ENCODE assay signal across 20 cellular contexts in genomic region chr4:129446074-129446473, GRCh38.
DNase-seq lines count a peak whose midpoint lies in the region; ATAC-seq, FAIRE-seq and TF ChIP-seq lines count a peak whose summit lies in the region.
"Had no signal": no experiment of that assay in that cellular context is flagged by ENCODE, and none has a peak within 500 bp of the region (broad histone marks: within the 10 kb centered on the region; RNA-seq: fewer than 3 reads in every experiment).

No MANE protein-coding gene starts in this region.

- H3K79me2 ChIP-seq in DND-41 (ENCODE audit: insufficient read depth, low read length) (no peaks in the 10 kb centered on the region), astrocyte (ENCODE audit: insufficient read depth, low read length) (no peaks in the 10 kb centered on the region)

- no peaks in the 10 kb centered on the region for H3K4me1 Mint-ChIP-seq in astrocyte (ENCODE audit: low read depth, unreplicated experiment)
- H3K4me1 Mint-ChIP-seq in activated T-cell treated with anti-CD3 and anti-CD28 coated beads, Interleukin-2, amount 50 U/mL, for 72 hours (ENCODE audit: low read depth): no peaks in the 10 kb centered on the region
- H3K4me1 Mint-ChIP-seq: IgD-negative memory B cell had no signal

- H3K36me3 Mint-ChIP-seq in astrocyte (ENCODE audit: low read depth, unreplicated experiment): no peaks in the 10 kb centered on the region
- no peaks in the 10 kb centered on the region for H3K36me3 Mint-ChIP-seq in activated T-cell treated with anti-CD3 and anti-CD28 coated beads, Interleukin-2, amount 50 U/mL, for 72 hours (ENCODE audit: insufficient read depth in 2 of 2)
- H3K36me3 Mint-ChIP-seq: IgD-negative memory B cell had no signal

- H3K9me3 Mint-ChIP-seq in astrocyte (ENCODE audit: unreplicated experiment): no peaks in the 10 kb centered on the region
- H3K9me3 Mint-ChIP-seq in activated T-cell treated with anti-CD3 and anti-CD28 coated beads, Interleukin-2, amount 50 U/mL, for 72 hours: peaks cover 1 to 4% of the 10 kb centered on the region in 2 donors

- no peaks in the 10 kb centered on the region for H3K27me3 Mint-ChIP-seq in astrocyte (ENCODE audit: low read depth, unreplicated experiment)
- H3K27me3 Mint-ChIP-seq in activated T-cell treated with anti-CD3 and anti-CD28 coated beads, Interleukin-2, amount 50 U/mL, for 72 hours (ENCODE audit: low read depth): no peaks in the 10 kb centered on the region
- H3K27me3 Mint-ChIP-seq: IgD-negative memory B cell had no signal

- FAIRE-seq in astrocyte (lab: Jason Lieb, UNC): no peak

- DNase-seq in DND-41 (peak; percentile 44), NCI-H82 (lab: John Stamatoyannopoulos, UW) (peak; percentile 62), astrocyte (ENCODE audit: low read depth) (no peak), islet precursor cell (peak; percentile 71), AG20443 (ENCODE audit: low spot score) (no peak), occipital lobe (lab: John Stamatoyannopoulos, UW) (no peak)
- no peak for DNase-seq in activated T-cell treated with anti-CD3 and anti-CD28 coated beads, Interleukin-2, amount 50 U/mL, for 72 hours
- DNase-seq: activated CD8-positive, alpha-beta T cell treated with anti-CD3 and anti-CD28 coated beads, Interleukin-2, amount 10 ng/mL, durations not matched to agents 7 days and 5 days; amygdala; HFFc6; NCI-H1092; NCI-H2171 treated with DMSO at 0.1 percent for 48 hours; stomach had no signal

- 0 out of 2 replicates have a peak, but pooled peaks cover 3% of the 10 kb centered on the region for H3K4me1 ChIP-seq in DND-41 (ENCODE audit: insufficient read depth, low read length)
- no peaks in the 10 kb centered on the region for H3K4me1 ChIP-seq in astrocyte (ENCODE audit: insufficient read depth, low read length)
- H3K4me1 ChIP-seq: left lung, stomach had no signal

- no peaks in the 10 kb centered on the region for H3K9me3 ChIP-seq in DND-41 (ENCODE audit: insufficient read depth, low read length, severe bottlenecking)
- H3K9me3 ChIP-seq in astrocyte (ENCODE audit: insufficient read depth, low read depth, low read length): no peaks in the 10 kb centered on the region
- H3K9me3 ChIP-seq: left lung, stomach had no signal

- H3K4me3 ChIP-seq in DND-41 (ENCODE audit: low read depth in 1 of 2, low read length in 2 of 2) (no peak overlapping the region), astrocyte (ENCODE audit: insufficient read depth, low read depth, low read length) (no peak overlapping the region)
- H3K4me3 ChIP-seq: coronary artery, left lung, SK-N-MC, stomach had no signal

- H4K20me1 ChIP-seq in DND-41 (ENCODE audit: insufficient read depth, low read length): no peaks in the 10 kb centered on the region
- H4K20me1 ChIP-seq in astrocyte (ENCODE audit: insufficient read depth, low read length): no peaks in the 10 kb centered on the region

- H2AFZ ChIP-seq in DND-41 (ENCODE audit: low read depth, low read length) (no peak overlapping the region), astrocyte (ENCODE audit: low read depth, low read length) (peak overlapping the region; percentile 67)

- H3K27ac ChIP-seq in DND-41 (ENCODE audit: low read length): no peak overlapping the region
- peak overlapping the region; percentile 38 for H3K27ac ChIP-seq in astrocyte (ENCODE audit: low read depth, low read length)
- H3K27ac ChIP-seq: coronary artery, left lung, SK-N-MC, stomach had no signal

- no peak overlapping the region for H3K27ac Mint-ChIP-seq in astrocyte (ENCODE audit: unreplicated experiment)
- no peak overlapping the region for H3K27ac Mint-ChIP-seq in activated T-cell treated with anti-CD3 and anti-CD28 coated beads, Interleukin-2, amount 50 U/mL, for 72 hours
- H3K27ac Mint-ChIP-seq: activated CD8-positive, alpha-beta T cell treated with anti-CD3 and anti-CD28 coated beads, Interleukin-2, amount 10 ng/mL, durations not matched to agents 7 days and 5 days; activated T-helper 1 cell treated with anti-CD3 and anti-CD28 coated beads, Interleukin-12 subunit alpha, Interleukin-12 subunit beta, Interleukin-2, Interleukin-4 antibody, amounts not matched to agents 30 ng/mL and 10 ng/mL and 1 ng/mL, durations not matched to agents 14 hours and 24 hours and 36 hours; HFFc6; IgD-negative memory B cell had no signal

- H3K4me3 Mint-ChIP-seq in astrocyte (ENCODE audit: unreplicated experiment): no peak overlapping the region
- no peak overlapping the region for H3K4me3 Mint-ChIP-seq in activated T-cell treated with anti-CD3 and anti-CD28 coated beads, Interleukin-2, amount 50 U/mL, for 72 hours
- H3K4me3 Mint-ChIP-seq: activated CD8-positive, alpha-beta T cell treated with anti-CD3 and anti-CD28 coated beads, Interleukin-2, amount 10 ng/mL, durations not matched to agents 7 days and 5 days; activated T-helper 1 cell treated with anti-CD3 and anti-CD28 coated beads, Interleukin-12 subunit alpha, Interleukin-12 subunit beta, Interleukin-2, Interleukin-4 antibody, amounts not matched to agents 30 ng/mL and 10 ng/mL and 1 ng/mL, durations not matched to agents 14 hours and 24 hours and 36 hours; HFFc6; IgD-negative memory B cell had no signal

- ATAC-seq in DND-41 (ENCODE audit: insufficient read depth, low read depth) (peak; percentile 73), GM21723 (IDR thresholded peaks at IDR 0.05; ENCODE audit: unreplicated experiment) (no peak)
- no peak for ATAC-seq in activated T-cell treated with anti-CD3 and anti-CD28 coated beads, Interleukin-2, amount 50 U/mL, for 72 hours (replicated peaks in 1 of 2)
- ATAC-seq: activated CD8-positive, alpha-beta T cell treated with anti-CD3 and anti-CD28 coated beads, Interleukin-2, amount 10 ng/mL, durations not matched to agents 7 days and 5 days; esophagus mucosa; left lung had no signal

- H3K9ac ChIP-seq in DND-41 (ENCODE audit: low read depth, low read length): no peak overlapping the region
- no peak overlapping the region for H3K9ac ChIP-seq in astrocyte (ENCODE audit: low read length)

- no peak for TF ChIP-seq CTCF in DND-41 (IDR thresholded peaks at IDR 0.05; ENCODE audit: borderline replicate concordance, extremely low read depth, low read length, poor library complexity, severe bottlenecking)
- no peak for TF ChIP-seq CTCF in astrocyte (IDR thresholded peaks at IDR 0.05; ENCODE audit: insufficient read depth, low read depth, low read length)

- no peaks in the 10 kb centered on the region for H3K36me3 ChIP-seq in DND-41 (ENCODE audit: insufficient read depth, low read length)
- H3K36me3 ChIP-seq in astrocyte (ENCODE audit: insufficient read depth, low read length): no peaks in the 10 kb centered on the region
- H3K36me3 ChIP-seq: left lung, stomach had no signal

- H3K4me2 ChIP-seq in DND-41 (ENCODE audit: insufficient read depth, low read length): no peak overlapping the region
- no peak overlapping the region for H3K4me2 ChIP-seq in astrocyte (ENCODE audit: low read length)

- H3K27me3 ChIP-seq in DND-41 (ENCODE audit: insufficient read depth, low read length, poor library complexity): no peaks in the 10 kb centered on the region
- H3K27me3 ChIP-seq in astrocyte (ENCODE audit: insufficient read depth, low read length): no peaks in the 10 kb centered on the region
- H3K27me3 ChIP-seq: left lung, stomach had no signal

Comparison
In these comparisons a context has a peak if more than half of its experiments do, and no peak if none do; other contexts are left out.
1. DNase-seq: peak in DND-41 (single experiment), NCI-H82 (single experiment) and islet precursor cell (single experiment); none in astrocyte (single experiment), AG20443 (single experiment), activated T-cell treated with anti-CD3 and anti-CD28 coated beads, Interleukin-2, amount 50 U/mL, for 72 hours (0 of 2) and occipital lobe (single experiment).